8 cellular contexts compared by ENCODE assay signal in the genomic region with DNA sequence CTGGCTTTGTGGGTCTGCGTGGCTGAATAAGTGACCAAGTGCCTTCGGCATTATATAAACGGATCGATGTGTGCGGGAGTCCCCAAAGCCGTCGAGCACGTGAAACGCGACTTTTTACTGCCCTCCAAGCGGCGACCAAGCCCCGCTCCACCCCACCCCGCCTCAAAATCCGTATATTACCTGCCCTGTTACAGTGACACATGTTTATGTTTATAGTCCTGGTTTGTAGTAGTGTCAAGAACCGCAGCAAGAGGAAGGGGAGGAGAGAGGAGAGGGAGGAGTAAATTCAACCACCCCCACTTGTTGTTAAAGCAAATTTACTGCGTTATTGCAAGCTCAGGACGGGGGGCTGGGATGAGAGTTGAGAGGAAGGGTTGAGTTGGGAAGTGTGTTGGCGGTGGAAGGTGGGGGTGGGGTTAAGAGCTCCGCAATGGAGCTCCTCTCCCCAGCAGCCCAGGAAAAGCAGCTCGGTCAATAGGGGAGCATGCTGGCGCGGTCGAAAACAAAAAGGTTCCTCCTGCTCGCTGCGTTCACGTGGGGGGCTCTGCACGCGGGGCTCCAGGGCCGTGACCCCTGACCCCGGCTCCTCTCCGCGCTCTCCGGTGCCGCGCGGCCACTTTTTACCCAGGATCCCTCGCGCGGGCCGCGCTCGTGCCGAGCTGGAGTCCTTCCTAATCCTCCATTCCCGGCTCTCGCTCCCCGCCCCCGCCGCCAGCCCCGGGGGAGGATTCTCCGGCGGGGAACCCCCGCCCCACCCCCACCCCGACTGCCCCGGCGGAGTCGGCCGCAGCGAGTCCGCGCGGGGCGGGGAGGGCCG. TPM values are rescaled to one million over a fixed set of nuclear protein-coding genes. Genes with fewer than 3 reads are reported as not detected.
A peak's percentile ranks its signal among the peaks of the same experiment; 100 is the strongest.
DNase-seq lines count a peak whose midpoint lies in the region; ATAC-seq, FAIRE-seq and TF ChIP-seq lines count a peak whose summit lies in the region.

SKIDA1 (minus strand) TSS at position 316 of the 817 bp plus-strand sequence. CDS start 7,860 bp downstream, outside the sequence.

- CTCF ChIA-PET in Panc1 (lab: Charles Lee), result interaction anchor here (0.6 kb wide), 1 partner anchor 181 kb away, joined by 5 read pairs; no protein-coding TSS in a partner anchor

- H3K27me3 Mint-ChIP-seq in natural killer cell treated with Interleukin-12 subunit alpha and Interleukin-12 subunit beta and Interleukin-15 and Interleukin-18, amount 100 ng/mL, for 72 hours, result peaks cover 14 to 37% of the 10 kb centered on the region in 2 donors

- intact Hi-C loops in Panc1 (cut with micrococcal nuclease; ENCODE audit: unreplicated experiment), result loop anchor here (10.0 kb wide), 1 partner anchor 351 kb away; no protein-coding TSS in a partner anchor

- H3K36me3 Mint-ChIP-seq in natural killer cell treated with Interleukin-12 subunit alpha and Interleukin-12 subunit beta and Interleukin-15 and Interleukin-18, amount 100 ng/mL, for 72 hours, result no peaks in the 10 kb centered on the region

- H3K36me3 ChIP-seq in KOPT-K1 (ENCODE audit: insufficient read depth, low read length) (no peaks in the 10 kb centered on the region), Panc1 (ENCODE audit: control insufficient read depth, insufficient read depth, low read length) (no peaks in the 10 kb centered on the region), thymus (ENCODE audit: control insufficient read depth, insufficient read depth) (no peaks in the 10 kb centered on the region)

- H3K4me3 ChIP-seq in Panc1 (ENCODE audit: low read depth in 2 of 2, low read length in 2 of 2) (peak within 1 kb of the TSS; percentile 48 to 78), fibroblast of the aortic adventitia (ENCODE audit: low read depth, low read length) (peak within 1 kb of the TSS; percentile 71), thymus (ENCODE audit: low read length) (peak within 1 kb of the TSS; percentile 96)

- H3K9me3 ChIP-seq in KOPT-K1 (ENCODE audit: insufficient read depth, low read length, poor library complexity, severe bottlenecking) (no peaks in the 10 kb centered on the region), Panc1 (ENCODE audit: control insufficient read depth, insufficient read depth, low read depth, low read length) (no peaks in the 10 kb centered on the region), thymus (ENCODE audit: control insufficient read depth) (no peaks in the 10 kb centered on the region)

- peak; percentile 54 for ATAC-seq in GM21717 (IDR thresholded peaks at IDR 0.05; ENCODE audit: unreplicated experiment)
- peak; percentile 77 for ATAC-seq in Panc1
- peak; percentile 79 to 83 for ATAC-seq in natural killer cell treated with Interleukin-12 subunit alpha and Interleukin-12 subunit beta and Interleukin-15 and Interleukin-18, amount 100 ng/mL, for 72 hours

- TF ChIP-seq CTCF in D721Med (IDR thresholded peaks at IDR 0.05; ENCODE audit: insufficient read depth, missing control alignments) (no peak), Panc1 (IDR thresholded peaks at IDR 0.05) (no peak), fibroblast of the aortic adventitia (IDR thresholded peaks at IDR 0.05; ENCODE audit: insufficient read depth, low read length) (no peak)

- POLR2A ChIA-PET in Panc1 (lab: Charles Lee), result interaction anchor here (0.5 to 0.8 kb wide), 5 partner anchors 29 to 264 kb away, joined by 3 to 5 read pairs (median 4); no protein-coding TSS in a partner anchor

- in situ Hi-C loops in Panc1 (cut with HindIII; ENCODE audit: low pct_unique_long_range_greater_than_20kb, low sequenced_read_pairs), result no loop called here

- H3K4me1 ChIP-seq in Panc1 (ENCODE audit: control insufficient read depth, insufficient read depth, low read length) (peaks cover 44% of the 10 kb centered on the region), thymus (ENCODE audit: control insufficient read depth, insufficient read depth, low read length) (peaks cover 6% of the 10 kb centered on the region)

- no TSS peak for BruUV-seq in Panc1 (replicated peaks; lab: Mats Ljungman, UMichigan)

- no peaks in the 10 kb centered on the region for H3K27me3 ChIP-seq in Panc1 (ENCODE audit: control insufficient read depth, insufficient read depth, low read length)
- H3K27me3 ChIP-seq in thymus (ENCODE audit: control insufficient read depth, insufficient read depth), result peaks cover 5% of the 10 kb centered on the region

- peak within 1 kb of the TSS; percentile 98 for H3K4me3 Mint-ChIP-seq in natural killer cell treated with Interleukin-12 subunit alpha and Interleukin-12 subunit beta and Interleukin-15 and Interleukin-18, amount 100 ng/mL, for 72 hours

- no peak for FAIRE-seq in D721Med (lab: Jason Lieb, UNC)

- H3K9me3 Mint-ChIP-seq in natural killer cell treated with Interleukin-12 subunit alpha and Interleukin-12 subunit beta and Interleukin-15 and Interleukin-18, amount 100 ng/mL, for 72 hours, result no peaks in the 10 kb centered on the region

- 1% methylated on average over 64 of the region's 64 CpGs for WGBS in thymus

- DNase-seq in D721Med (ENCODE audit: insufficient read length, low spot score), result peak; percentile 47
- no peak for DNase-seq in Panc1 (ENCODE audit: low read depth, low spot score)
- DNase-seq in activated effector memory CD4-positive, alpha-beta T cell treated with Interleukin-2 at 50 U/mL for 16 hours, result peak; percentile 49
- peak; percentile 81 for DNase-seq in fibroblast of the aortic adventitia (ENCODE audit: low read depth)
- no peak for DNase-seq in natural killer cell treated with Interleukin-12 subunit alpha and Interleukin-12 subunit beta and Interleukin-15 and Interleukin-18, amount 100 ng/mL, for 72 hours (ENCODE audit: low spot score)

- peaks cover 21 to 33% of the 10 kb centered on the region in 2 donors for H3K4me1 Mint-ChIP-seq in natural killer cell treated with Interleukin-12 subunit alpha and Interleukin-12 subunit beta and Interleukin-15 and Interleukin-18, amount 100 ng/mL, for 72 hours (ENCODE audit: low read depth in 2 of 2)

- H3K27ac ChIP-seq in KOPT-K1 (ENCODE audit: low read depth, low read length, poor library complexity, severe bottlenecking) (peak within 1 kb of the TSS; percentile 92), Panc1 (ENCODE audit: low read length) (peak within 1 kb of the TSS; percentile 97), thymus (ENCODE audit: low read depth) (peak within 1 kb of the TSS; percentile 96)

- peak within 1 kb of the TSS; percentile 89 to 92 for H3K27ac Mint-ChIP-seq in natural killer cell treated with Interleukin-12 subunit alpha and Interleukin-12 subunit beta and Interleukin-15 and Interleukin-18, amount 100 ng/mL, for 72 hours

RNA-seq across cellular contexts. Expression of gene SKIDA1, which starts in this region (rescaled TPM):
- total RNA-seq in Panc1 (2021; ENCODE audit: unreplicated experiment) (9.3 TPM), fibroblast of the aortic adventitia (ENCODE audit: low replicate concordance) (0.41 and 0.90 TPM in 2 replicates)
- polyA plus RNA-seq in Panc1 (2012; ENCODE audit: insufficient read length), result 5.8 TPM
- not detected for total RNA-seq in natural killer cell treated with Interleukin-12 subunit alpha and Interleukin-12 subunit beta and Interleukin-15 and Interleukin-18, amount 100 ng/mL, for 72 hours
- 0.73 TPM for polyA plus RNA-seq in thymus

Comparison
In these comparisons a context has a peak if more than half of its experiments do, and no peak if none do; other contexts are left out.
1. Peak in DNase-seq and H3K4me3 ChIP-seq in fibroblast of the aortic adventitia; RNA of the gene not detected or under 1 TPM.
2. Peak in ATAC-seq in natural killer cell treated with Interleukin-12 subunit alpha and Interleukin-12 subunit beta and Interleukin-15 and Interleukin-18, amount 100 ng/mL, for 72 hours; RNA of the gene not detected or under 1 TPM.
3. DNase-seq: peak in D721Med (single experiment) and activated effector memory CD4-positive, alpha-beta T cell treated with Interleukin-2 at 50 U/mL for 16 hours (single experiment); none in Panc1 (single experiment) and natural killer cell treated with Interleukin-12 subunit alpha and Interleukin-12 subunit beta and Interleukin-15 and Interleukin-18, amount 100 ng/mL, for 72 hours (single experiment).
4. Peak in every context shown above with its lines, with median percentiles within 50 percentile points of each other: ATAC-seq, H3K27ac ChIP-seq and H3K4me3 ChIP-seq.